ENCODE assay signal across 1 cellular context in genomic region chr14:46259536-46259935, GRCh38.
TF ChIP-seq lines count a peak whose summit lies in the region.

No MANE protein-coding gene starts in this region.

TF ChIP-seq in IMR-90, 13 proteins besides CTCF, POLR2A, EP300 and RAD21:
- no peak for TF ChIP-seq NFE2L2 (IDR thresholded peaks at IDR 0.05; ENCODE audit: low read depth, low read length)
- no peak for TF ChIP-seq MAZ (IDR thresholded peaks at IDR 0.05; ENCODE audit: borderline replicate concordance, low read depth, low read length)
- TF ChIP-seq CHD1 (IDR thresholded peaks at IDR 0.05; ENCODE audit: low read depth, low read length): no peak
- no peak for TF ChIP-seq USF2 (IDR thresholded peaks at IDR 0.05; ENCODE audit: low read depth, low read length)
- no peak for TF ChIP-seq RFX5 (IDR thresholded peaks at IDR 0.05; ENCODE audit: low read depth, low read length)
- TF ChIP-seq SMC3 (IDR thresholded peaks at IDR 0.05; ENCODE audit: low read depth, low read length): no peak
- TF ChIP-seq CEBPB (IDR thresholded peaks at IDR 0.05; ENCODE audit: low read depth, low read length): no peak
- TF ChIP-seq MAFK (IDR thresholded peaks at IDR 0.05; ENCODE audit: low read depth, low read length): no peak
- TF ChIP-seq ELK1 (IDR thresholded peaks at IDR 0.05; ENCODE audit: borderline replicate concordance, low read depth, low read length): no peak
- TF ChIP-seq MXI1 (IDR thresholded peaks at IDR 0.05; ENCODE audit: borderline replicate concordance, low read depth, low read length): no peak
- no peak for TF ChIP-seq BHLHE40 (IDR thresholded peaks at IDR 0.05; ENCODE audit: low read depth, low read length)
- no peak for TF ChIP-seq RCOR1 (IDR thresholded peaks at IDR 0.05; ENCODE audit: insufficient replicate concordance, low read length)
- no peak for TF ChIP-seq FOS (IDR thresholded peaks at IDR 0.05; ENCODE audit: low read depth, low read length)
